ENCODE assay signal across 8 cellular contexts in the genomic region with DNA sequence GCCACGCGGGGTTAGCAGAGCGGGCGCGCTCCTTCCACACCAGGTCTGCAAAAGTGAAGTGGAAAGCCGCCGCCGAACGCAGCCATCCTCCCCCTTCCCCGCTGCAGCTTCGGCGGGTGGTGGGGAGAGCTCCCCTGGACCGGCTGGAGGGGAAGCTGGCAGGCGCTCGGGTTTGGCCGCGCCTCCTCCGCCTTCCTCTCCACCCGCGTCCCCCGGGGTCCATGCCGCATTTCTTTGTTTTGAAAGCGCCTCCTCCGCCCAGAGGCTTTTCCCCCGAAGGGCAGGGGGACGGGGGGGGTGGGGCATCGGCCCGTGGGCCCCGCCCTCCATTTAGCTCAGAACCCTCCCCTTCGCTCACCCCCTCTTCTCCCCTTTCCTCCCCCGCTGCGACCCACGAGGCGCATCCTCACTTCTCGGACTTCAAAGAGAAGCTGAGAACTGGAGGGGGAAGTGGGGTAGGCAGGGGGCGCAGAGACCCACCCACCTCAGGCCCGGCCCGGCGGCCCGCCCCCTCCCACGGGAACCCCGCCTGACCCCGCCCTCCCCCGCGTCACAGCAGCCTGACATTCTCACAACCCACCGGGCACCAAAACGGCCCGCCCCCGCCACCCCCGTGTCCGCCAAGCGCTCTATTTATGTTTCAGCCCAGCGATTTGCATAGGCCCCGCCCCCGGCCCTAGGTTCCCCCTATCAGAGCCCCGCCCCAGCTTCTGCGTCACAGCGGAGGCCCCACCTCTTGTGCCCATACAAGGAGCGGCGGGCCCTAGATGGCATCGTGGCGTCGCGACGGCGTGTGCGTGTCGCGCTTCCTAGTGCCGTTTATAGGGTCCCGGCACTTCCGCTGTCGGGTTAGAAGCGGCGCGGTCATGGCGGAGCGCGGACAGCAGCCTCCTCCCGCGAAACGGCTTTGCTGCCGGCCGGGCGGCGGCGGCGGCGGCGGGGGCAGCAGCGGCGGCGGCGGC. TPM values are rescaled to one million over a fixed set of nuclear protein-coding genes. Genes with fewer than 3 reads are reported as not detected.
DNase-seq lines count a peak whose midpoint lies in the region; ATAC-seq and TF ChIP-seq lines count a peak whose summit lies in the region.

Gene ZSWIM6, plus strand, starts transcription at position 852 of the 962 bp plus-strand sequence. Its CDS starts 15 bp downstream, at position 867.

- peak within 1 kb of the TSS; percentile 89 for H2AFZ ChIP-seq in mammary epithelial cell (ENCODE audit: low read depth, low read length)

- no peak for TF ChIP-seq CTCF in WERI-Rb-1 (IDR thresholded peaks at IDR 0.05; ENCODE audit: low read depth, low read length)
- TF ChIP-seq CTCF in mammary epithelial cell (conservative IDR thresholded peaks at IDR 0.05 in 1 of 2, IDR thresholded peaks at IDR 0.05 in 1 of 2; ENCODE audit: extremely low read depth in 1 of 2, insufficient read depth in 1 of 2, low read depth in 1 of 2, low read length in 2 of 2), result no peak

- H3K4me3 ChIP-seq in WERI-Rb-1 (ENCODE audit: low read depth, low read length) (peak within 1 kb of the TSS; percentile 94), mammary epithelial cell (replicated peaks in 1 of 3; ENCODE audit: insufficient read depth in 1 of 3, low read depth in 2 of 3, low read length in 3 of 3) (peak within 1 kb of the TSS; percentile 93 to 96 (median 94)), iPS-20b (ENCODE audit: low read length) (peak within 1 kb of the TSS; percentile 91), skin epidermis (peak within 1 kb of the TSS; percentile 84 to 93 (median 89))

- ATAC-seq in GM18867 (IDR thresholded peaks at IDR 0.05; ENCODE audit: unreplicated experiment), result peak; percentile 66
- peak; percentile 71 for ATAC-seq in HG03097 (IDR thresholded peaks at IDR 0.05; ENCODE audit: low FRiP score, unreplicated experiment)

- DNase-seq in A172 (ENCODE audit: low spot score) (peak; percentile 97), NCI-H2196 (lab: John Stamatoyannopoulos, UW; ENCODE audit: unreplicated experiment) (peak; percentile 90), WERI-Rb-1 (peak; percentile 98), mammary epithelial cell (peak; percentile 98)

- H3K36me3 ChIP-seq in WERI-Rb-1 (peaks cover 5% of the 10 kb centered on the region; the same call in 1 of the 2 replicates), mammary epithelial cell (ENCODE audit: insufficient read depth, low read length) (no peaks in the 10 kb centered on the region), iPS-20b (ENCODE audit: insufficient read depth, low read depth, low read length) (no peaks in the 10 kb centered on the region)

- peak within 1 kb of the TSS; percentile 98 for H3K4me2 ChIP-seq in mammary epithelial cell (ENCODE audit: insufficient read depth, low read depth, low read length)

- H3K27ac ChIP-seq in WERI-Rb-1, result peak within 1 kb of the TSS; percentile 94
- peak within 1 kb of the TSS; percentile 75 for H3K27ac ChIP-seq in mammary epithelial cell (ENCODE audit: insufficient read depth, low read depth, low read length)
- no peak within 1 kb of the TSS for H3K27ac ChIP-seq in iPS-20b (ENCODE audit: low read length)
- peak within 1 kb of the TSS; percentile 76 to 96 (median 87) for H3K27ac ChIP-seq in skin epidermis

- peaks cover 1% of the 10 kb centered on the region for H4K20me1 ChIP-seq in mammary epithelial cell (ENCODE audit: insufficient read depth, low read length)

- dilution Hi-C loops in mammary epithelial cell (cut with HindIII; ENCODE audit: low sequenced_read_pairs), result no loop called here

- WGBS in mammary epithelial cell (ENCODE audit: low coverage, missing lambda C conversion rate), result under 1% methylated on average over 33 of the region's 94 CpGs

- H3K9ac ChIP-seq in mammary epithelial cell (ENCODE audit: insufficient read depth, low read length) (peak within 1 kb of the TSS; percentile 75), iPS-20b (ENCODE audit: low read depth, low read length) (peak within 1 kb of the TSS; percentile 70; the same call in 1 of the 2 replicates)

- H3K4me1 ChIP-seq in mammary epithelial cell (ENCODE audit: insufficient read depth, low read length) (peaks cover 43% of the 10 kb centered on the region), iPS-20b (ENCODE audit: insufficient read depth, low read length) (peaks cover 23% of the 10 kb centered on the region)

- CTCF ChIA-PET in mammary epithelial cell (lab: Charles Lee; ENCODE audit: low non-redundant PET), result interaction anchor here (0.5 to 0.6 kb wide), 4 partner anchors 149 to 602 kb away, joined by 3 to 19 read pairs (median 3); no protein-coding TSS in a partner anchor

- in situ Hi-C loops in mammary epithelial cell (cut with MboI; ENCODE audit: low sequenced_read_pairs in 2 of 2), result loop anchor here in 1 of 2 donors (25.0 kb wide), 1 partner anchor 369 kb away; no protein-coding TSS in a partner anchor

- no TSS peak for BruUV-seq in mammary epithelial cell (replicated peaks; lab: Mats Ljungman, UMichigan)

- intact Hi-C loops in mammary epithelial cell (cut with micrococcal nuclease), result loop anchor here (1.0 to 5.0 kb wide), 6 partner anchors 77 to 586 kb away; partner anchors contain the start of gene SMIM15

- no peaks in the 10 kb centered on the region for H3K27me3 ChIP-seq in WERI-Rb-1 (ENCODE audit: insufficient read depth, low read depth, severe bottlenecking)
- H3K27me3 ChIP-seq in mammary epithelial cell (ENCODE audit: insufficient read depth, low read length), result no peaks in the 10 kb centered on the region
- H3K27me3 ChIP-seq in iPS-20b (ENCODE audit: insufficient read depth, low read length), result peaks cover 77% of the 10 kb centered on the region

- no peaks in the 10 kb centered on the region for H3K9me3 ChIP-seq in WERI-Rb-1 (ENCODE audit: severe bottlenecking)
- H3K9me3 ChIP-seq in mammary epithelial cell (replicated peaks; ENCODE audit: insufficient read depth, low read length), result no peaks in the 10 kb centered on the region
- H3K9me3 ChIP-seq in iPS-20b (ENCODE audit: insufficient read depth, low read depth, low read length), result no peaks in the 10 kb centered on the region

- H3K79me2 ChIP-seq in mammary epithelial cell (ENCODE audit: insufficient read depth, low read length), result peaks cover 43% of the 10 kb centered on the region

RNA-seq across cellular contexts. Expression of gene ZSWIM6, which starts in this region (rescaled TPM):
- 5.6 and 5.9 TPM in 2 replicates for total RNA-seq in A172 (2014; rRNA removed; shearing (Covaris generic))
- total RNA-seq in mammary epithelial cell, result 1 to 10 TPM; 9.3 to 9.7 TPM
- 6.8 TPM for polyA plus RNA-seq in mammary epithelial cell
- polyA minus RNA-seq in mammary epithelial cell, result 2.3 TPM
